Comparison of ENCODE assay signal across 33 cellular contexts in the genomic region with DNA sequence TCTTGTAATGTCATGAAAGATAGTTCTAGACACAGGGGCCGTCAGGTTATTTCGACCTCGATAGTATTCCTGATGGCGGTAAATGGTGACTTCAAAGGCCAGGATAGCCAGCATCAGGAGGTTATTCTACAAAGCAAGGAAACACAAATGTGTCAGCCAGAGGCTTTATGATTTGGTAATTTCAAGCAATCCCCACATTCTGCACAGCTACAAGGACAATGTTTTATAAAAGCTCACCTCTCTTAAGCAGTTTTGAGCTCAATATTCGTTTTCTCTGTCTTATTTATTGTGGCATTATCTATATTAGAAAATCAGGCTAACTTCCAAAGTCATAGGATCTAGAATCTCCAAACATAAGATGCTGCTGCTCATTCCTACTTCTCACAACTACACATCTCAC.
"Had no signal": no experiment of that assay in that cellular context is flagged by ENCODE, and none has a peak within 500 bp of the region (broad histone marks: within the 10 kb centered on the region; RNA-seq: fewer than 3 reads in every experiment).

No MANE protein-coding gene starts in this region.

- DNase-seq: activated effector memory CD4-positive, alpha-beta T cell treated with anti-CD3 and anti-CD28 coated beads, Interleukin-2, amount 50 U/mL, for 16 hours; activated effector memory CD4-positive, alpha-beta T cell treated with Interleukin-2 at 50 U/mL for 16 hours; activated gamma-delta T cell; activated gamma-delta T cell treated with Interleukin-2 at 50 U/mL for 16 hours; activated naive CD4-positive, alpha-beta T cell; activated naive CD4-positive, alpha-beta T cell treated with anti-CD3 and anti-CD28 coated beads for 36 hours; activated naive CD4-positive, alpha-beta T cell treated with anti-CD3 and anti-CD28 coated beads, Interleukin-2, amount 10 ng/mL, durations not matched to agents 7 days and 5 days; activated naive CD4-positive, alpha-beta T cell treated with anti-CD3 and anti-CD28 coated beads, Interleukin-2, amount 50 U/mL, for 16 hours; activated naive CD4-positive, alpha-beta T cell treated with Interleukin-2 at 50 U/mL for 16 hours; activated naive CD8-positive, alpha-beta T cell treated with anti-CD3 and anti-CD28 coated beads for 36 hours; activated naive CD8-positive, alpha-beta T cell treated with anti-CD3 and anti-CD28 coated beads, Interleukin-2, amount 10 ng/mL, durations not matched to agents 7 days and 5 days; activated naive CD8-positive, alpha-beta T cell treated with anti-CD3 and anti-CD28 coated beads, Interleukin-2, amount 50 U/mL, for 24 hours; activated T-cell treated with anti-CD3 and anti-CD28 coated beads, Interleukin-2, amount 50 U/mL, for 24 hours; activated T-cell treated with anti-CD3 and anti-CD28 coated beads, Interleukin-2, amount 50 U/mL, for 4 hours; activated T-cell treated with anti-CD3 and anti-CD28 coated beads, Interleukin-2, amount 50 U/mL, for 48 hours; activated T-cell treated with anti-CD3 and anti-CD28 coated beads, Interleukin-2, amount 50 U/mL, for 72 hours; adrenal gland; amniotic stem cell; amygdala; anterior cingulate cortex; aorta; body of pancreas; brain microvascular endothelial cell; caudate nucleus; central memory CD4-positive, alpha-beta T cell; cerebellar nuclear complex had no signal

- H3K9me3 ChIP-seq: adrenal gland, ascending aorta, body of pancreas, breast epithelium had no signal

- H3K4me3 ChIP-seq: adrenal gland, ascending aorta, body of pancreas, breast epithelium, cardiac muscle cell had no signal

- H3K27ac ChIP-seq: adrenal gland, ascending aorta, body of pancreas, brain microvascular endothelial cell, breast epithelium, cardiac muscle cell had no signal

- FAIRE-seq: astrocyte, bronchial epithelial cell had no signal

- ATAC-seq: activated naive CD4-positive, alpha-beta T cell treated with anti-CD3 and anti-CD28 coated beads, Interleukin-2, amount 50 U/mL, for 72 hours; activated naive CD8-positive, alpha-beta T cell treated with anti-CD3 and anti-CD28 coated beads, Interleukin-2, amount 50 U/mL, for 24 hours; activated T-cell treated with anti-CD3 and anti-CD28 coated beads, Interleukin-2, amount 50 U/mL, for 4 hours; activated T-cell treated with anti-CD3 and anti-CD28 coated beads, Interleukin-2, amount 50 U/mL, for 72 hours; activated T-helper 17 cell treated with anti-CD3 and anti-CD28 coated beads, Interleukin-2, amount 50 U/mL, for 72 hours; body of pancreas had no signal

- H3K27me3 ChIP-seq: adrenal gland, ascending aorta, body of pancreas, brain microvascular endothelial cell, breast epithelium had no signal

- H3K4me1 ChIP-seq: adrenal gland, ascending aorta, body of pancreas, breast epithelium had no signal

- H3K36me3 ChIP-seq: adrenal gland, ascending aorta, brain microvascular endothelial cell, breast epithelium, cardiac muscle cell had no signal
